Comparison of ENCODE assay signal across 8 cellular contexts in the genomic region with DNA sequence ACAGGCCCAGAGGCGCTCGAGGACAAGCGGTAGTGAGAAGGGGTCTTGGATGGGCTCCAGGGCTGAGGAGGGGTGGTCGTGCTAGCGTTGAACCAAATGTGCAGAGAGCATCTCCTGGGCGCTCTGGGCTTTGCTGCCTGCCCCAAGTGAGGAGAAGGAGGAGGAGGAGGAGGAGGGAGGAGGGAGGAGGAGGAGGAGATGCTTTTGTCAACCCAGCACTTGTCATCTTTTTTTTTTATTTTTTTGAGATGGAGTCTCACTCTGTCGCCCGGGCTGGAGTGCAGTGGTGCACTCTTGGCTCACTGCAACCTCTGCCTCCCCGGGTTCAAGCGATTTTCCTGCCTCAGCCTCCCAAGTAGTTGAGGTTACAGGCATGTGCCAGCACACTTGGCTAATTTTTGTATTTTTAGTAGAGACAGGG.
"Had no signal": no experiment of that assay in that cellular context is flagged by ENCODE, and none has a peak within 500 bp of the region (broad histone marks: within the 10 kb centered on the region; RNA-seq: fewer than 3 reads in every experiment).

No MANE protein-coding gene starts in this region.

- H3K9me3 Mint-ChIP-seq: activated CD4-positive, alpha-beta memory T cell treated with anti-CD3 and anti-CD28 coated beads for 36 hours; activated naive CD4-positive, alpha-beta T cell treated with anti-CD3 and anti-CD28 coated beads, Interleukin-2, amount 50 U/mL, for 72 hours; activated T-helper 2 cell treated with anti-CD3 and anti-CD28 coated beads, Interferon-gamma antibody, Interleukin-2, Interleukin-4, amounts not matched to agents 10 μg/mL and 5 μg/mL and 100 μg/mL, durations not matched to agents 14 hours and 24 hours and 36 hours; nephron had no signal

- H3K27me3 Mint-ChIP-seq: activated CD4-positive, alpha-beta memory T cell treated with anti-CD3 and anti-CD28 coated beads for 36 hours had no signal

- DNase-seq: activated CD4-positive, alpha-beta memory T cell treated with anti-CD3 and anti-CD28 coated beads for 36 hours; activated CD8-positive, alpha-beta memory T cell treated with anti-CD3 and anti-CD28 coated beads, Interleukin-2, amount 50 U/mL, for 48 hours; hippocampal formation; stimulated activated CD4-positive, alpha-beta T cell treated with anti-CD3 and anti-CD28 coated beads, Interleukin-2, amount 100 ng/mL, for 48 hours had no signal

- H3K4me3 Mint-ChIP-seq: activated CD4-positive, alpha-beta memory T cell treated with anti-CD3 and anti-CD28 coated beads for 36 hours; nephron had no signal

- H3K36me3 Mint-ChIP-seq: activated CD4-positive, alpha-beta memory T cell treated with anti-CD3 and anti-CD28 coated beads for 36 hours had no signal

- H3K27ac Mint-ChIP-seq: activated CD4-positive, alpha-beta memory T cell treated with anti-CD3 and anti-CD28 coated beads for 36 hours; activated T-helper 2 cell treated with anti-CD3 and anti-CD28 coated beads, Interferon-gamma antibody, Interleukin-2, Interleukin-4, amounts not matched to agents 10 μg/mL and 5 μg/mL and 100 μg/mL, durations not matched to agents 14 hours and 24 hours and 36 hours; nephron had no signal

- ATAC-seq: esophagus mucosa had no signal
